Comparison of ENCODE assay signal across 8 cellular contexts in the genomic region with DNA sequence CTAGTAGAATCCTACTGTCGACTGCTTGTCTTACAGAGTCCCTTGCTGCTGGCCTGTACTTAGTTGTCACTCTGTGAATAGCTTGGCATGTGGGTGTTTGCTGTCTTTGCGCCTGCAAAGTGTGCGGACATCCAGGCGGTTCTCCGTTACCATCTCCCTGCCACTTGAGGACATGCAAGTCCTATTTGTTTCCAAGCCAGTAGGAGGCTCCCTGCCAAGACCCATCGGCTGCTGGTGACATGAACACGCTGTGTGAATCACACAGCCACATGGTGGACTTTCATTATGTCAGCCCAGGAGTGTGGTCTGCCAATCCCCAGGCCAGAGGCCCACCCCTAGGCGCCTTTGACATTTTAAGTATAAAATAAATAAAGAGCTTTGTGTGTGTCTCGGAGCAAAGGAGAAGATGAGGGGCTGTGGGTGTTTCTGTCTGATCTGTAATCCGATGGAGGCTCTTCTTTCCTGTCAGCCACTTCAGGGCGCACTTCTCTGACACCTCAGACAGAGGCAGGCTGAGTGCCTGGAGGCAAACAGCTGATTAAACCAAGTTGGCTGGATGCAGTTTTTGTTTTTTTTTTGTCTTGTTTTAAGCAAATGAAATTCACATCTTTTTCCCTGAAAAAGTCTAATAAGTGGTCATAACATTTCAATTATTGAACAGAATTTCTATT. TPM values are rescaled to one million over a fixed set of nuclear protein-coding genes. Genes with fewer than 3 reads are reported as not detected.
DNase-seq lines count a peak whose midpoint lies in the region; ATAC-seq and TF ChIP-seq lines count a peak whose summit lies in the region.

No MANE protein-coding gene starts in this region.

- no peaks in the 10 kb centered on the region for H3K79me1 ChIP-seq in mesenchymal stem cell (replicated peaks; ENCODE audit: low read length, poor library complexity, severe bottlenecking)

- no peaks in the 10 kb centered on the region for H3K9me2 ChIP-seq in OCI-LY7 (ENCODE audit: insufficient read depth, low read length)

- H3K9ac ChIP-seq in colonic mucosa (ENCODE audit: low read depth in 2 of 2, low read length in 2 of 2) (no peak overlapping the region), mesenchymal stem cell (ENCODE audit: low read length) (peak overlapping the region; percentile 46)

- TF ChIP-seq CTCF in colonic mucosa (IDR thresholded peaks at IDR 0.05) = no peak
- TF ChIP-seq CTCF in OCI-LY7 (conservative IDR thresholded peaks at IDR 0.05; ENCODE audit: low read length) = no peak

- no peak overlapping the region for H3K18ac ChIP-seq in mesenchymal stem cell (ENCODE audit: low read depth in 1 of 2, low read length in 2 of 2)

- intact Hi-C loops in colonic mucosa (cut with DNase I) (no loop called here), OCI-LY7 (cut with micrococcal nuclease; ENCODE audit: unreplicated experiment) (no loop called here)

- H2AFZ ChIP-seq in mesenchymal stem cell (ENCODE audit: low read depth, low read length) (no peak overlapping the region), OCI-LY7 (ENCODE audit: low read length) (no peak overlapping the region)

- no peak overlapping the region for H2BK15ac ChIP-seq in mesenchymal stem cell (ENCODE audit: low read depth, poor library complexity, severe bottlenecking)

- H2AK5ac ChIP-seq in mesenchymal stem cell (ENCODE audit: low read length, severe bottlenecking) = no peak overlapping the region

- no peaks in the 10 kb centered on the region for H3K4me1 ChIP-seq in colonic mucosa
- H3K4me1 ChIP-seq in mesenchymal stem cell (ENCODE audit: control insufficient read depth, insufficient read depth, low read depth, low read length) = no peaks in the 10 kb centered on the region
- H3K4me1 ChIP-seq in OCI-LY7 (ENCODE audit: insufficient read depth, low read length, poor library complexity, severe bottlenecking) = no peaks in the 10 kb centered on the region

- DNase-seq in EH (ENCODE audit: low read depth) = peak; percentile 91
- DNase-seq in NCI-H2227 (lab: John Stamatoyannopoulos, UW; ENCODE audit: unreplicated experiment) = peak; percentile 53
- peak; percentile 35 for DNase-seq in colonic mucosa
- DNase-seq in mesenchymal stem cell = peak; percentile 57
- DNase-seq in stimulated activated naive CD4-positive, alpha-beta T cell treated with Interleukin-2 at 50 U/mL for 16 hours (lab: John Stamatoyannopoulos, UW) = no peak
- DNase-seq in OCI-LY7 (ENCODE audit: low spot score) = no peak
- DNase-seq in effector CD4-positive, alpha-beta T cell = no peak

- H3K27ac ChIP-seq in colonic mucosa = no peak overlapping the region
- H3K27ac ChIP-seq in mesenchymal stem cell (ENCODE audit: low read length, poor library complexity, severe bottlenecking) = no peak overlapping the region
- H3K27ac ChIP-seq in OCI-LY7 (ENCODE audit: low read depth, low read length, poor library complexity, severe bottlenecking) = no peak overlapping the region

- no peak overlapping the region for H2BK120ac ChIP-seq in mesenchymal stem cell (ENCODE audit: low read depth, low read length)

- H3K36me3 ChIP-seq in colonic mucosa = no peaks in the 10 kb centered on the region
- H3K36me3 ChIP-seq in mesenchymal stem cell (ENCODE audit: control insufficient read depth in 1 of 2, insufficient read depth in 2 of 2, low read depth in 1 of 2, low read length in 2 of 2) = no peaks in the 10 kb centered on the region
- no peaks in the 10 kb centered on the region for H3K36me3 ChIP-seq in OCI-LY7 (ENCODE audit: insufficient read depth, low read length)

- H3K4me3 ChIP-seq in colonic mucosa (no peak overlapping the region), mesenchymal stem cell (ENCODE audit: insufficient read depth in 1 of 2, low read depth in 1 of 2, low read length in 2 of 2) (no peak overlapping the region), OCI-LY7 (ENCODE audit: low read depth, low read length, poor library complexity, severe bottlenecking) (no peak overlapping the region)

- no peak overlapping the region for H3K4ac ChIP-seq in mesenchymal stem cell (ENCODE audit: low read depth in 1 of 2, low read length in 2 of 2)

- no peaks in the 10 kb centered on the region for H3K79me2 ChIP-seq in OCI-LY7 (ENCODE audit: insufficient read depth, low read depth, low read length)

- H3K23ac ChIP-seq in mesenchymal stem cell (ENCODE audit: low read length in 2 of 2) = no peak overlapping the region

- BruUV-seq in OCI-LY7 (replicated peaks; lab: Mats Ljungman, UMichigan) = no TSS peak

- 50% methylated on average over 10 of the region's 11 CpGs for WGBS in mesenchymal stem cell

- no peak overlapping the region for H4K8ac ChIP-seq in mesenchymal stem cell (ENCODE audit: low read length)

- CTCF ChIA-PET in OCI-LY7 (lab: Charles Lee; ENCODE audit: unreplicated experiment) = interaction anchor here (1.2 kb wide), 1 partner anchor 12 kb away, joined by 3 read pairs; no protein-coding TSS in a partner anchor

- no peak overlapping the region for H3K14ac ChIP-seq in mesenchymal stem cell (ENCODE audit: low read length in 2 of 2)

- no peak for ATAC-seq in HG02678 (IDR thresholded peaks at IDR 0.05; ENCODE audit: unreplicated experiment)

- no peaks in the 10 kb centered on the region for H4K20me1 ChIP-seq in OCI-LY7 (ENCODE audit: insufficient read depth, low read length)

- POLR2A ChIA-PET in OCI-LY7 (lab: Charles Lee) = interaction anchor here (0.5 kb wide), 1 partner anchor 40 kb away, joined by 3 read pairs; no protein-coding TSS in a partner anchor

- H3K9me3 ChIP-seq in colonic mucosa = no peaks in the 10 kb centered on the region
- H3K9me3 ChIP-seq in mesenchymal stem cell (ENCODE audit: control insufficient read depth, low read length) = no peaks in the 10 kb centered on the region
- no peaks in the 10 kb centered on the region for H3K9me3 ChIP-seq in OCI-LY7 (ENCODE audit: low read length)

- H3K4me2 ChIP-seq in mesenchymal stem cell (ENCODE audit: low read length, poor library complexity, severe bottlenecking) (no peak overlapping the region), OCI-LY7 (ENCODE audit: low read length) (no peak overlapping the region)

- H2BK12ac ChIP-seq in mesenchymal stem cell (ENCODE audit: low read length in 2 of 2) = no peak overlapping the region

- no peak overlapping the region for H2BK5ac ChIP-seq in mesenchymal stem cell (ENCODE audit: low read depth, low read length, poor library complexity, severe bottlenecking)

- H3K27me3 ChIP-seq in colonic mucosa (no peaks in the 10 kb centered on the region), mesenchymal stem cell (ENCODE audit: control insufficient read depth in 1 of 2, insufficient read depth in 1 of 2, low read length in 2 of 2) (no peaks in the 10 kb centered on the region)

- H4K91ac ChIP-seq in mesenchymal stem cell (ENCODE audit: low read length) = no peak overlapping the region

RNA-seq across cellular contexts. Expression of a gene that starts 51.5 kb away (rescaled TPM):
- total RNA-seq in colonic mucosa = 10 to 100 TPM; 22.5 to 22.9 TPM
- polyA plus RNA-seq in mesenchymal stem cell (2013, experiment 1 of 2) = 3.2 TPM
- polyA plus RNA-seq in mesenchymal stem cell (2013, experiment 2 of 2) = 3.1 TPM
- total RNA-seq in OCI-LY7 (2014; rRNA removed; shearing (Covaris generic)) = 22.5 and 33.7 TPM in 2 replicates
- total RNA-seq in OCI-LY7 (2022) = 51.1 and 73.0 TPM in 2 replicates

Comparison
In these comparisons a context has a peak if more than half of its experiments do, and no peak if none do; other contexts are left out.
1. DNase-seq: peak in EH (single experiment), NCI-H2227 (single experiment), colonic mucosa (single experiment) and mesenchymal stem cell (single experiment); none in stimulated activated naive CD4-positive, alpha-beta T cell treated with Interleukin-2 at 50 U/mL for 16 hours (single experiment), OCI-LY7 (single experiment) and effector CD4-positive, alpha-beta T cell (single experiment).